In the genomic region with DNA sequence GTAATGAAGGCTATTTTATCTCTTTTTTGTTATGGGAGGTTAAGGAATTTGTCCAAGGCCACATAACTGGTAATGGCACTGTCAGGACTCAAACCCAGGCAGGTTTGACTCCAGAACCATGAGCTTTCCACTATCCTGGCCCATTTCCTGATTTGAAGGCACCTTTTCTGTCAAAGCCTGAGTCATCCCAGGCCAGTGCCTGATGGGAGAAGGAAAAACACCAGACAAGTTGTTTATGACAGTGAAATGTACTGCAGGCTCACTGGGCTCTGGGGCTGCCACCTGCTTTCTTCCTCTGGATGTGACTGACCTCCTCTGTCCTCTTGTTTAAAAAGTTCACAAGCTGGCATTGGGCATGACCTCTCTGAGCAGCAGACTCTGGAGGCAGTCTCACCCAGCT, we compare ENCODE assay signal across 29 cellular contexts.
"Had no signal": no experiment of that assay in that cellular context is flagged by ENCODE, and none has a peak within 500 bp of the region (broad histone marks: within the 10 kb centered on the region; RNA-seq: fewer than 3 reads in every experiment).

No MANE protein-coding gene starts in this region.

- H3K4me3 ChIP-seq: ascending aorta, body of pancreas, breast epithelium, cardiac muscle cell had no signal

- H3K9me3 ChIP-seq: ascending aorta, body of pancreas, breast epithelium had no signal

- H3K36me3 ChIP-seq: ascending aorta, brain microvascular endothelial cell, breast epithelium, cardiac muscle cell had no signal

- H3K27ac ChIP-seq: ascending aorta, body of pancreas, brain microvascular endothelial cell, breast epithelium, cardiac muscle cell had no signal

- DNase-seq: activated effector memory CD4-positive, alpha-beta T cell treated with anti-CD3 and anti-CD28 coated beads, Interleukin-2, amount 50 U/mL, for 16 hours; activated effector memory CD4-positive, alpha-beta T cell treated with Interleukin-2 at 50 U/mL for 16 hours; activated gamma-delta T cell; activated gamma-delta T cell treated with Interleukin-2 at 50 U/mL for 16 hours; activated naive CD4-positive, alpha-beta T cell; activated naive CD4-positive, alpha-beta T cell treated with anti-CD3 and anti-CD28 coated beads for 36 hours; activated naive CD4-positive, alpha-beta T cell treated with anti-CD3 and anti-CD28 coated beads, Interleukin-2, amount 10 ng/mL, durations not matched to agents 7 days and 5 days; activated naive CD4-positive, alpha-beta T cell treated with anti-CD3 and anti-CD28 coated beads, Interleukin-2, amount 50 U/mL, for 16 hours; activated naive CD4-positive, alpha-beta T cell treated with Interleukin-2 at 50 U/mL for 16 hours; activated naive CD8-positive, alpha-beta T cell treated with anti-CD3 and anti-CD28 coated beads for 36 hours; activated naive CD8-positive, alpha-beta T cell treated with anti-CD3 and anti-CD28 coated beads, Interleukin-2, amount 10 ng/mL, durations not matched to agents 7 days and 5 days; activated naive CD8-positive, alpha-beta T cell treated with anti-CD3 and anti-CD28 coated beads, Interleukin-2, amount 50 U/mL, for 24 hours; activated T-cell treated with anti-CD3 and anti-CD28 coated beads, Interleukin-2, amount 50 U/mL, for 1 hour; activated T-cell treated with anti-CD3 and anti-CD28 coated beads, Interleukin-2, amount 50 U/mL, for 24 hours; activated T-cell treated with anti-CD3 and anti-CD28 coated beads, Interleukin-2, amount 50 U/mL, for 4 hours; activated T-cell treated with anti-CD3 and anti-CD28 coated beads, Interleukin-2, amount 50 U/mL, for 48 hours; activated T-cell treated with anti-CD3 and anti-CD28 coated beads, Interleukin-2, amount 50 U/mL, for 72 hours; amniotic stem cell; amygdala; anterior cingulate cortex; aorta; body of pancreas; brain microvascular endothelial cell; caudate nucleus; central memory CD4-positive, alpha-beta T cell; cerebellar nuclear complex had no signal

- H3K4me1 ChIP-seq: ascending aorta, body of pancreas, breast epithelium had no signal

- H3K27me3 ChIP-seq: ascending aorta, body of pancreas, brain microvascular endothelial cell, breast epithelium had no signal
